Comparison of ENCODE assay signal across 9 cellular contexts in genomic region chr11:76823481-76824028, GRCh38. TPM values are rescaled to one million over a fixed set of nuclear protein-coding genes. Genes with fewer than 3 reads are reported as not detected.
DNase-seq lines count a peak whose midpoint lies in the region; ATAC-seq and TF ChIP-seq lines count a peak whose summit lies in the region.
"Had no signal": no experiment of that assay in that cellular context is flagged by ENCODE, and none has a peak within 500 bp of the region (broad histone marks: within the 10 kb centered on the region; RNA-seq: fewer than 3 reads in every experiment).

No MANE protein-coding gene starts in this region.

- H3K4me3 ChIP-seq in choroid plexus epithelial cell (ENCODE audit: low read depth, low read length) = peak overlapping the region; percentile 20
- H3K4me3 ChIP-seq in liver (ENCODE audit: low read depth in 1 of 3, low read length in 3 of 3) = no peak overlapping the region
- H3K4me3 ChIP-seq: HAP-1 had no signal

- no peaks in the 10 kb centered on the region for H3K9me3 ChIP-seq in liver (ENCODE audit: control insufficient read depth in 4 of 4, low read length in 3 of 4)

- H3K27ac ChIP-seq in 22Rv1 = peak overlapping the region; percentile 63
- peak overlapping the region; percentile 16 to 48 for H3K27ac ChIP-seq in liver (ENCODE audit: low read depth in 1 of 2, low read length in 2 of 2)

- TF ChIP-seq CTCF in 22Rv1 (IDR thresholded peaks at IDR 0.05) (no peak), choroid plexus epithelial cell (conservative IDR thresholded peaks at IDR 0.05; ENCODE audit: low read depth, low read length) (no peak), liver (IDR thresholded peaks at IDR 0.05; ENCODE audit: low read depth, low read length, missing input control) (no peak)

- 71% methylated on average over 9 of the region's 9 CpGs for WGBS in liver

- peaks cover 0 to 5% (median 0%) of the 10 kb centered on the region in 4 donors for H3K4me1 ChIP-seq in liver (ENCODE audit: control insufficient read depth in 4 of 4, insufficient read depth in 4 of 4, low read length in 3 of 4)
- H3K4me1 ChIP-seq: HAP-1 had no signal

- DNase-seq in LHCN-M2 (ENCODE audit: low read depth) = peak; percentile 77
- DNase-seq in choroid plexus epithelial cell (ENCODE audit: low read depth) = no peak
- no peak for DNase-seq in cerebellum (ENCODE audit: low spot score)
- DNase-seq in GM19238 (ENCODE audit: insufficient read length, low spot score) = no peak

- no peak for ATAC-seq in GM21786 (IDR thresholded peaks at IDR 0.05; ENCODE audit: unreplicated experiment)
- no peak for ATAC-seq in activated CD4-positive, CD25-positive, alpha-beta regulatory T cell treated with anti-CD3 and anti-CD28 coated beads, Interleukin-2, amount 50 U/mL, for 24 hours

- H3K9ac ChIP-seq in liver (ENCODE audit: low read depth in 1 of 2, low read length in 2 of 2) = no peak overlapping the region

- no peaks in the 10 kb centered on the region for H3K36me3 ChIP-seq in liver (ENCODE audit: control insufficient read depth in 4 of 4, insufficient read depth in 3 of 4, low read depth in 1 of 4, low read length in 3 of 4)
- H3K36me3 ChIP-seq: HAP-1 had no signal

- H3K27me3 ChIP-seq in liver (ENCODE audit: control insufficient read depth in 4 of 4, insufficient read depth in 4 of 4, low read length in 3 of 4) = no peaks in the 10 kb centered on the region

- no peak for TF ChIP-seq RAD21 in liver (IDR thresholded peaks at IDR 0.05)

TF ChIP-seq in liver, 16 proteins besides CTCF, POLR2A, EP300 and RAD21:
- TF ChIP-seq SP1 (IDR thresholded peaks at IDR 0.05) (peak; percentile 40), ATF3 (IDR thresholded peaks at IDR 0.05) (no peak), JUND (IDR thresholded peaks at IDR 0.05) (peak in 1 of 2 donors; percentile 37), GABPA (IDR thresholded peaks at IDR 0.05 in 1 of 2, conservative IDR thresholded peaks at IDR 0.05 in 1 of 2) (no peak), REST (IDR thresholded peaks at IDR 0.05) (peak; percentile 54)
TF ChIP-seq in liver: peak in this region for 3.

RNA-seq across cellular contexts. Expression of gene ACER3, which starts 37.2 kb away (rescaled TPM):
- total RNA-seq in LHCN-M2 (2014; rRNA removed) = 11.1 and 12.5 TPM in 2 replicates
- 5.2 TPM for polyA plus RNA-seq in LHCN-M2 (2012)
- 1 to 10 TPM; 3.9 to 5.9 TPM for total RNA-seq in liver
- 1 to 10 TPM; 1.9 to 4.5 TPM for polyA plus RNA-seq in liver
- total RNA-seq in cerebellum = 16.0 TPM

RNA-seq across cellular contexts. Expression of gene TSKU, which starts 40.4 kb away (rescaled TPM):
- total RNA-seq in LHCN-M2 (2014; rRNA removed) (22.6 and 31.4 TPM in 2 replicates), liver (10 to 100 TPM in 1 of 2 donors, 1 to 10 TPM in 1; 3.3 to 33.7 TPM), cerebellum (6.7 TPM)
- polyA plus RNA-seq in LHCN-M2 (2012) = 13.1 TPM
- 100 to 1,000 TPM in 1 of 2 donors, 10 to 100 TPM in 1; 58.3 to 492 TPM for polyA plus RNA-seq in liver
